In the genomic region with DNA sequence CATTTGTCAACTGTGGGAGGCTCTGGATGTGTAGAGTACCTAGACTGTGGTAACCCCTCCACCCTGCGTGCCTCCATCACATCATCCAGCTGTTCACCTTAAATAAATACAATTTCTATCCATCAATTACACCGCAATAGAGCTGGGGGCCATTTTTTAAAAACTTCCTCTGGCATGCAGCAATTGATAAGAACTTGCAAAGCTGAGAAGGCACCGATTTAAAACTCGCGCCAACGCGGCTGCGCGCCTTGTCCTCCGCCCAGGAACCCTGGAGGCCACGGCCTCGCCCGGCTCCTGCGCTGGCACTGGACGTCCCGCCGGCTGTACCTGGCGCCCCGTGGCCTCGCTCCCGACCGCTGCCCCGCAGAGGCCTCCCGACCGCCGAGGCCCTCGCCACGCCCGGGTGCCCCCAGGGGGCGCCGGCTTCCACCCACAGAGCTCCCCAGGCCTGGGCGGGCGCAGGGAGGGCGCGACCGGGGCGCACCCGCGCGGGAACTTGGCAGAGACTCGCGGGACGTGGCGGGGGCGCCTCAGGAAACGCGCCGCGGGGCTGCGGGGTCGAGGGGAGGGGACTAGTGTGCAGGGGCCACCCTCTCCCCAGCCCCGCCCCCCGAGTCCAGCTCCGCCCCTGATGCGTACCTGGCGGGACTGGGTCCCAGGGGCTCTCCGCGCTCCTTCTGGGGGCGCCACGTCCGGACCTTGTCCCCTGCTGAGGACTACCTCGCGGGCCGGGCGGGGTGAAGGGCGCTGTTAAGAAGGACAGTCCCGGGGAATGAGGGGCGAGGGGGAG, we compare ENCODE assay signal across 8 cellular contexts.
DNase-seq lines count a peak whose midpoint lies in the region; ATAC-seq and TF ChIP-seq lines count a peak whose summit lies in the region.

No MANE protein-coding gene starts in this region.

- H3K9me3 Mint-ChIP-seq in stimulated activated effector memory CD8-positive, alpha-beta T cell treated with anti-CD3 and anti-CD28 coated beads, Interleukin-12 subunit alpha, Interleukin-12 subunit beta, amount 100 ng/mL, for 72 hours, result no peaks in the 10 kb centered on the region

- H3K27me3 ChIP-seq in kidney epithelial cell (ENCODE audit: control insufficient read depth, insufficient read depth, low read length), result peaks cover 19% of the 10 kb centered on the region
- H3K27me3 ChIP-seq in BE2C, result no peaks in the 10 kb centered on the region

- H3K4me1 Mint-ChIP-seq in stimulated activated effector memory CD8-positive, alpha-beta T cell treated with anti-CD3 and anti-CD28 coated beads, Interleukin-12 subunit alpha, Interleukin-12 subunit beta, amount 100 ng/mL, for 72 hours, result peaks cover 10% of the 10 kb centered on the region

- H3K36me3 ChIP-seq in kidney epithelial cell (ENCODE audit: control insufficient read depth, insufficient read depth, low read length) (no peaks in the 10 kb centered on the region), BE2C (no peaks in the 10 kb centered on the region)

- TF ChIP-seq CTCF in astrocyte of the spinal cord (IDR thresholded peaks at IDR 0.05; ENCODE audit: low read depth, low read length), result peak; percentile 11
- no peak for TF ChIP-seq CTCF in kidney epithelial cell (IDR thresholded peaks at IDR 0.05; ENCODE audit: insufficient read depth, low read length, poor library complexity, severe bottlenecking)
- no peak for TF ChIP-seq CTCF in BE2C (IDR thresholded peaks at IDR 0.05; ENCODE audit: low read depth, low read length)

- no peak overlapping the region for H3K4me3 Mint-ChIP-seq in stimulated activated effector memory CD8-positive, alpha-beta T cell treated with anti-CD3 and anti-CD28 coated beads, Interleukin-12 subunit alpha, Interleukin-12 subunit beta, amount 100 ng/mL, for 72 hours

- H3K9me3 ChIP-seq in BE2C, result no peaks in the 10 kb centered on the region

- no peak overlapping the region for H3K27ac Mint-ChIP-seq in stimulated activated effector memory CD8-positive, alpha-beta T cell treated with anti-CD3 and anti-CD28 coated beads, Interleukin-12 subunit alpha, Interleukin-12 subunit beta, amount 100 ng/mL, for 72 hours

- peak; percentile 43 for DNase-seq in DMS 273 (lab: John Stamatoyannopoulos, UW; ENCODE audit: unreplicated experiment)
- DNase-seq in DMS 273 treated with DMSO at 0.1 percent for 48 hours (lab: John Stamatoyannopoulos, UW), result no peak
- no peak for DNase-seq in astrocyte of the spinal cord (ENCODE audit: low read depth, low spot score)
- no peak for DNase-seq in kidney epithelial cell (ENCODE audit: low read depth)
- no peak for DNase-seq in stimulated activated effector memory CD8-positive, alpha-beta T cell treated with anti-CD3 and anti-CD28 coated beads, Interleukin-12 subunit alpha, Interleukin-12 subunit beta, amount 100 ng/mL, for 72 hours (ENCODE audit: low spot score in 2 of 2)
- DNase-seq in hippocampal formation (lab: John Stamatoyannopoulos, UW), result no peak
- no peak for DNase-seq in BE2C

- H3K4me3 ChIP-seq in astrocyte of the spinal cord (ENCODE audit: low read depth, low read length) (no peak overlapping the region), kidney epithelial cell (ENCODE audit: low read depth, low read length) (peak overlapping the region; percentile 27), BE2C (ENCODE audit: low read depth, low read length) (no peak overlapping the region)

- peak; percentile 61 for ATAC-seq in stimulated activated effector memory CD8-positive, alpha-beta T cell treated with anti-CD3 and anti-CD28 coated beads, Interleukin-12 subunit alpha, Interleukin-12 subunit beta, amount 100 ng/mL, for 72 hours
- no peak for ATAC-seq in GM19463 (IDR thresholded peaks at IDR 0.05; ENCODE audit: unreplicated experiment)

- in situ Hi-C loops in astrocyte of the spinal cord (cut with HindIII; ENCODE audit: low sequenced_read_pairs), result no loop called here

- H3K36me3 Mint-ChIP-seq in stimulated activated effector memory CD8-positive, alpha-beta T cell treated with anti-CD3 and anti-CD28 coated beads, Interleukin-12 subunit alpha, Interleukin-12 subunit beta, amount 100 ng/mL, for 72 hours, result no peaks in the 10 kb centered on the region

- H3K4me1 ChIP-seq in BE2C, result peaks cover 8% of the 10 kb centered on the region
